Comparison of ENCODE assay signal across 13 cellular contexts in genomic region chrX:24124227-24124799, GRCh38.
"Had no signal": no experiment of that assay in that cellular context is flagged by ENCODE, and none has a peak within 500 bp of the region (broad histone marks: within the 10 kb centered on the region; RNA-seq: fewer than 3 reads in every experiment).

No MANE protein-coding gene starts in this region.

- DNase-seq: activated B cell treated with CpG ODN at 0.5 μM for 24 hours; activated CD4-positive, alpha-beta T cell treated with anti-CD3 and anti-CD28 coated beads, Interleukin-2, amount 10 ng/mL, durations not matched to agents 7 days and 5 days; activated CD8-positive, alpha-beta memory T cell treated with anti-CD3 and anti-CD28 coated beads for 24 hours; activated naive CD4-positive, alpha-beta T cell treated with anti-CD3 and anti-CD28 coated beads, Interleukin-2, amount 10 ng/mL, durations not matched to agents 7 days and 5 days; adrenal gland; caudate nucleus; colonic mucosa; effector memory CD4-positive, alpha-beta T cell; left ventricle myocardium superior; right lobe of liver; thyroid gland had no signal

- ATAC-seq: gastroesophageal sphincter; left ventricle myocardium superior; right lobe of liver; stimulated activated effector memory CD8-positive, alpha-beta T cell treated with anti-CD3 and anti-CD28 coated beads, Interleukin-12 subunit alpha, Interleukin-12 subunit beta, amount 100 ng/mL, for 72 hours had no signal
